In the genomic region with DNA sequence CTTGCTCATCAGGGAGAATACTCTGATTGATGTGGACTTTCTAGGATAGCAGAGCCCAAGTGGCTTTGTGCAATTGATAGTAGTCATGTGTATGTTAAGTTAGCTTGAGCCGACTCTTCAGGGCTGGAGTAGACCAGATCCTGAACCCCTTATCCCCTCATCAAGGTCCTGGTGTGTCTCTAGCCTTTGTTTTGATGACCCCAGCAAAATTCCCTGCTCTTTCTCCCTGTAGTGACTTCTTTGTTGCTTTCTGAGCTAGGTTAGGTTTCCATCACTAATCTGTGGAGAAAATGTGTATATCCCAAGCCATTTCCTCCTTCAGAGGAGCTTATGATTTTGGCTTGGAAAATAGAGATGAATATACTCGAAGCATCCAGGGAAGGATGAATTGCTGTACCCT, we compare ENCODE assay signal across 16 cellular contexts. TPM values are rescaled to one million over a fixed set of nuclear protein-coding genes. Genes with fewer than 3 reads are reported as not detected.
DNase-seq lines count a peak whose midpoint lies in the region; ATAC-seq, FAIRE-seq and TF ChIP-seq lines count a peak whose summit lies in the region.
"Had no signal": no experiment of that assay in that cellular context is flagged by ENCODE, and none has a peak within 500 bp of the region (broad histone marks: within the 10 kb centered on the region; RNA-seq: fewer than 3 reads in every experiment).

No MANE protein-coding gene starts in this region.

- H3K4me2 ChIP-seq in HepG2 (ENCODE audit: low read depth, low read length) (no peak overlapping the region), smooth muscle cell (peak overlapping the region; percentile 43)
- H3K4me2 ChIP-seq: KMS-11 had no signal

- TF ChIP-seq CTCF in HepG2 (CRISPR knock-in tag; IDR thresholded peaks at IDR 0.05), result no peak
- no peak for TF ChIP-seq CTCF in right lobe of liver (IDR thresholded peaks at IDR 0.05)
- no peak for TF ChIP-seq CTCF in smooth muscle cell (IDR thresholded peaks at IDR 0.05; ENCODE audit: borderline replicate concordance, insufficient read depth, poor library complexity, severe bottlenecking)
- TF ChIP-seq CTCF in testis (IDR thresholded peaks at IDR 0.05), result no peak

- FAIRE-seq in HepG2 (lab: Jason Lieb, UNC), result no peak

- H3K9ac ChIP-seq in HepG2 (ENCODE audit: insufficient read depth, low read depth, low read length) (no peak overlapping the region), smooth muscle cell (ENCODE audit: low read depth) (no peak overlapping the region)
- H3K9ac ChIP-seq: KMS-11 had no signal

- CTCF ChIA-PET in HepG2 (lab: Yijun Ruan, JAX; ENCODE audit: low intra/inter-chr PET ratio, low total read pairs), result no interaction called here

- H3K27ac ChIP-seq in HepG2 (ENCODE audit: extremely low read length, insufficient read depth, low read length) (no peak overlapping the region), right lobe of liver (no peak overlapping the region), layer of hippocampus (ENCODE audit: low read depth, low read length) (peak overlapping the region; percentile 21), smooth muscle cell (ENCODE audit: low read depth) (peak overlapping the region; percentile 40), testis (no peak overlapping the region)
- H3K27ac ChIP-seq: 22Rv1, KMS-11 had no signal

- TF ChIP-seq RAD21 in HepG2 (CRISPR knock-in tag; IDR thresholded peaks at IDR 0.05), result no peak

- no peak for TF ChIP-seq EP300 in HepG2 (IDR thresholded peaks at IDR 0.05; ENCODE audit: low read depth in 2 of 2, low read length in 2 of 2)
- no peak for TF ChIP-seq EP300 in HepG2 (CRISPR knock-in tag; IDR thresholded peaks at IDR 0.05; ENCODE audit: borderline replicate concordance)

- H3F3A ChIP-seq in smooth muscle cell (ENCODE audit: low read depth), result peaks cover 33% of the 10 kb centered on the region

- intact Hi-C loops in HepG2 (cut with micrococcal nuclease; ENCODE audit: unreplicated experiment) (no loop called here), right lobe of liver (cut with DNase I) (no loop called here), testis (cut with DNase I; ENCODE audit: low total_unique reads) (no loop called here)

- H3K4me1 ChIP-seq in HepG2 (ENCODE audit: insufficient read depth, low read length) (peaks cover 11% of the 10 kb centered on the region), right lobe of liver (no peaks in the 10 kb centered on the region), smooth muscle cell (ENCODE audit: low read depth) (peaks cover 35% of the 10 kb centered on the region), testis (no peaks in the 10 kb centered on the region)
- H3K4me1 ChIP-seq: BE2C had no signal

- WGBS in HepG2 (ENCODE audit: low lambda C conversion rate), result 98% methylated on average over 2 of the region's 2 CpGs
- 71% methylated on average over 1 of the region's 2 CpGs for WGBS in right lobe of liver (ENCODE audit: insufficient coverage, low coverage, low lambda C conversion rate, missing lambda C conversion rate)
- 67% methylated on average over 2 of the region's 2 CpGs for WGBS in smooth muscle cell (ENCODE audit: low lambda C conversion rate)
- WGBS in testis, 2 donors, result 74 to 75% methylated on average over 2 of the region's 2 CpGs

- H3K9me3 ChIP-seq in HepG2 (ENCODE audit: low read length) (no peaks in the 10 kb centered on the region), right lobe of liver (no peaks in the 10 kb centered on the region), smooth muscle cell (replicated peaks; ENCODE audit: low read depth) (no peaks in the 10 kb centered on the region), testis (no peaks in the 10 kb centered on the region)
- H3K9me3 ChIP-seq: BE2C had no signal

- H3K4me3 ChIP-seq in HepG2 (replicated peaks in 1 of 3; ENCODE audit: insufficient read depth in 1 of 3, low read depth in 2 of 3, low read length in 3 of 3) (no peak overlapping the region), right lobe of liver (no peak overlapping the region), smooth muscle cell (no peak overlapping the region), testis (no peak overlapping the region)

- H3K79me2 ChIP-seq in HepG2 (ENCODE audit: insufficient read depth, low read length), result peaks cover 30% of the 10 kb centered on the region
- H3K79me2 ChIP-seq in smooth muscle cell (ENCODE audit: low read depth), result peaks cover 99% of the 10 kb centered on the region

- ATAC-seq in HepG2 (no peak), right lobe of liver (no peak), GM18520 (IDR thresholded peaks at IDR 0.05; ENCODE audit: unreplicated experiment) (no peak)

- in situ Hi-C loops in HepG2 (cut with HindIII; ENCODE audit: extremely low pct_ligation_motif_present, low pct_unique_long_range_greater_than_20kb), result no loop called here

- BruUV-seq in HepG2 (replicated peaks; lab: Mats Ljungman, UMichigan), result no TSS peak

- DNase-seq in HepG2 (ENCODE audit: low spot score) (no peak), right lobe of liver (no peak), smooth muscle cell (lab: John Stamatoyannopoulos, UW; ENCODE audit: unreplicated experiment) (no peak), testis (no peak), NCI-H1436 (lab: John Stamatoyannopoulos, UW) (no peak), GF-D8 (lab: John Stamatoyannopoulos, UW) (no peak)
- DNase-seq: BE2C; CD4-positive, alpha-beta T cell; EL; NCI-H1694; NCI-H2227 treated with DMSO at 0.1 percent for 48 hours; NCI-H524 treated with DMSO at 0.1 percent for 48 hours had no signal

- H4K20me1 ChIP-seq in HepG2 (ENCODE audit: insufficient read depth, low read length), result no peaks in the 10 kb centered on the region
- H4K20me1 ChIP-seq in smooth muscle cell (ENCODE audit: low read depth), result peaks cover 97% of the 10 kb centered on the region

- POLR2A ChIA-PET in HepG2 (lab: Yijun Ruan, JAX), result interaction anchor here (2.0 kb wide), 1 partner anchor 9 kb away, joined by 6 read pairs; no protein-coding TSS in a partner anchor

- H3K36me3 ChIP-seq in HepG2 (replicated peaks in 1 of 2; ENCODE audit: control insufficient read depth in 1 of 2, insufficient read depth in 2 of 2, low read length in 2 of 2), result no peaks in the 10 kb centered on the region
- no peaks in the 10 kb centered on the region for H3K36me3 ChIP-seq in right lobe of liver
- no peaks in the 10 kb centered on the region for H3K36me3 ChIP-seq in smooth muscle cell (ENCODE audit: low read depth)
- no peaks in the 10 kb centered on the region for H3K36me3 ChIP-seq in testis (ENCODE audit: low read depth, missing control alignments)
- H3K36me3 ChIP-seq: BE2C had no signal

- H2AFZ ChIP-seq in HepG2 (ENCODE audit: low read length), result no peak overlapping the region
- H2AFZ ChIP-seq in smooth muscle cell (ENCODE audit: low read depth), result no peak overlapping the region

- H3K27me3 ChIP-seq in HepG2 (ENCODE audit: control insufficient read depth in 1 of 2, insufficient read depth in 2 of 2, low read length in 2 of 2) (no peaks in the 10 kb centered on the region), right lobe of liver (no peaks in the 10 kb centered on the region), layer of hippocampus (ENCODE audit: control insufficient read depth, insufficient read depth, low read length) (no peaks in the 10 kb centered on the region), smooth muscle cell (ENCODE audit: low read depth) (no peaks in the 10 kb centered on the region), testis (no peaks in the 10 kb centered on the region)
- H3K27me3 ChIP-seq: BE2C had no signal

- no peak for TF ChIP-seq POLR2A in HepG2 (IDR thresholded peaks at IDR 0.05; ENCODE audit: insufficient read depth in 1 of 2, low read depth in 2 of 2, low read length in 2 of 2)
- TF ChIP-seq POLR2A in right lobe of liver (IDR thresholded peaks at IDR 0.05), result no peak
- TF ChIP-seq POLR2A in testis (IDR thresholded peaks at IDR 0.05), result no peak

TF ChIP-seq in HepG2, 621 proteins besides CTCF, POLR2A, EP300 and RAD21:
- no peak for TF ChIP-seq ZNF550 (CRISPR knock-in tag; IDR thresholded peaks at IDR 0.05; ENCODE audit: borderline replicate concordance)
- TF ChIP-seq MAFK (conservative IDR thresholded peaks at IDR 0.05 in 1 of 2, IDR thresholded peaks at IDR 0.05 in 1 of 2; ENCODE audit: low read length in 2 of 2), result peak; percentile 56 to 57
- TF ChIP-seq MAFF (IDR thresholded peaks at IDR 0.05; ENCODE audit: low read depth, low read length), result peak; percentile 33; the same call in 1 of the 2 replicates
TF ChIP-seq in HepG2: peak in this region for 2.

RNA-seq across cellular contexts. Expression of a gene that starts 55.7 kb away (rescaled TPM):
- total RNA-seq in HepG2 (2016; rRNA removed; fragmentation: Illumina TruSeq; extraction: Trizol), result 8.0 and 10.1 TPM in 2 replicates
- total RNA-seq in HepG2 (2016; cell fraction: cytosol; rRNA removed; fragmentation: Illumina TruSeq; extraction: Trizol; ENCODE audit: low read depth), result 3.3 and 3.6 TPM in 2 replicates
- total RNA-seq in HepG2 (2016; cell fraction: insoluble cytoplasmic fraction; rRNA removed; fragmentation: Illumina TruSeq; extraction: Trizol), result 8.0 and 9.5 TPM in 2 replicates
- 5.3 and 6.0 TPM in 2 replicates for total RNA-seq in HepG2 (2016; cell fraction: membrane; rRNA removed; fragmentation: Illumina TruSeq; extraction: Trizol)
- total RNA-seq in HepG2 (2016; cell fraction: nucleus; rRNA removed; fragmentation: Illumina TruSeq; extraction: Trizol), result 13.1 and 20.3 TPM in 2 replicates
- polyA plus RNA-seq in HepG2 (2011; rRNA removed), result 15.0 and 16.6 TPM in 2 replicates
- polyA plus RNA-seq in HepG2 (2011; cell fraction: cytosol; rRNA removed), result 6.9 and 7.3 TPM in 2 replicates
- 65.2 and 85.5 TPM in 2 replicates for polyA plus RNA-seq in HepG2 (2011; cell fraction: nucleus; rRNA removed)
- polyA plus RNA-seq in HepG2 (2012), result 15.5 and 20.2 TPM in 2 replicates
- 0.62 and 0.76 TPM in 2 replicates for polyA plus RNA-seq in HepG2 (2016; cell fraction: cytosol; fragmentation: Illumina TruSeq; extraction: Trizol; ENCODE audit: low read depth)
- polyA plus RNA-seq in HepG2 (2016; cell fraction: insoluble cytoplasmic fraction; fragmentation: Illumina TruSeq; extraction: Trizol; ENCODE audit: low read depth), result 7.7 and 8.1 TPM in 2 replicates
- polyA plus RNA-seq in HepG2 (2016; cell fraction: membrane; fragmentation: Illumina TruSeq; extraction: Trizol; ENCODE audit: low read depth), result 2.2 and 2.3 TPM in 2 replicates
- polyA plus RNA-seq in HepG2 (2016; cell fraction: nucleus; fragmentation: Illumina TruSeq; extraction: Trizol; ENCODE audit: insufficient read depth, low read depth), result 38.3 and 43.6 TPM in 2 replicates
- 15.9 and 24.1 TPM in 2 replicates for polyA minus RNA-seq in HepG2 (2011; rRNA and poly(A)+ RNA removed; ENCODE audit: low replicate concordance)
- polyA minus RNA-seq in HepG2 (2011; cell fraction: cytosol; rRNA and poly(A)+ RNA removed), result 5.5 and 6.0 TPM in 2 replicates
- polyA minus RNA-seq in HepG2 (2011; cell fraction: nucleus; rRNA and poly(A)+ RNA removed), result 28.0 and 32.8 TPM in 2 replicates
- 10 to 100 TPM in 1 of 6 experiments, 1 to 10 TPM in 5; 5.9 to 12.9 (median 8.7) TPM for total RNA-seq in right lobe of liver
- total RNA-seq in smooth muscle cell, result 65.1 and 69.2 TPM in 2 replicates
- 40.4 and 53.2 TPM in 2 replicates for polyA plus RNA-seq in smooth muscle cell
- 10 to 100 TPM; 44.8 to 80.7 TPM for total RNA-seq in testis
- 63.7 TPM for polyA plus RNA-seq in testis (ENCODE audit: insufficient read depth, low read depth, low replicate concordance)

Comparison
In these comparisons a context has a peak if more than half of its experiments do, and no peak if none do; other contexts are left out.
1. H3K27ac ChIP-seq: peak in layer of hippocampus (single experiment) and smooth muscle cell (single experiment); none in HepG2 (single experiment), right lobe of liver (0 of 3) and testis (0 of 2).